25 cellular contexts compared by ENCODE assay signal in genomic region chr5:88860501-88860900, GRCh38. TPM values are rescaled to one million over a fixed set of nuclear protein-coding genes. Genes with fewer than 3 reads are reported as not detected.
DNase-seq lines count a peak whose midpoint lies in the region; ATAC-seq, FAIRE-seq and TF ChIP-seq lines count a peak whose summit lies in the region.
"Had no signal": no experiment of that assay in that cellular context is flagged by ENCODE, and none has a peak within 500 bp of the region (broad histone marks: within the 10 kb centered on the region; RNA-seq: fewer than 3 reads in every experiment).

No MANE protein-coding gene starts in this region.

- no peaks in the 10 kb centered on the region for H3K27me3 ChIP-seq in pancreas
- H3K27me3 ChIP-seq: testis had no signal

- no peak overlapping the region for H3K4me2 ChIP-seq in OCI-LY7 (ENCODE audit: low read length)
- H3K4me2 ChIP-seq: A549, KMS-11, SK-N-SH had no signal

- H3K4me1 Mint-ChIP-seq in chondrocyte (ENCODE audit: low read depth) (peaks cover 12% of the 10 kb centered on the region), CD14-positive monocyte (peaks cover 5% of the 10 kb centered on the region)
- H3K4me1 Mint-ChIP-seq: CD4-positive, CD25-positive, alpha-beta regulatory T cell; H9 had no signal

- H3K9me2 ChIP-seq in OCI-LY7 (ENCODE audit: insufficient read depth, low read length): no peaks in the 10 kb centered on the region
- H3K9me2 ChIP-seq: SK-N-SH had no signal

- no peak for FAIRE-seq in pancreas (lab: Jason Lieb, UNC)
- FAIRE-seq: A549 had no signal

- H3K27ac Mint-ChIP-seq in chondrocyte (ENCODE audit: unreplicated experiment): peak overlapping the region; percentile 25
- peak overlapping the region in 1 of 7 donors; percentile 2 for H3K27ac Mint-ChIP-seq in CD14-positive monocyte
- H3K27ac Mint-ChIP-seq: CD4-positive, CD25-positive, alpha-beta regulatory T cell; H9 had no signal

- H4K20me1 ChIP-seq in OCI-LY7 (ENCODE audit: insufficient read depth, low read length): no peaks in the 10 kb centered on the region

- no peak for ATAC-seq in pancreas
- ATAC-seq: A549 had no signal

- H2AFZ ChIP-seq in OCI-LY7 (ENCODE audit: low read length): no peak overlapping the region

- no peak overlapping the region for H3K27ac ChIP-seq in pancreas
- no peak overlapping the region for H3K27ac ChIP-seq in OCI-LY7 (ENCODE audit: low read depth, low read length, poor library complexity, severe bottlenecking)
- H3K27ac ChIP-seq: A549, KMS-11, lower lobe of right lung, testis had no signal

- H3K9me3 ChIP-seq in pancreas (no peaks in the 10 kb centered on the region), OCI-LY7 (ENCODE audit: low read length) (peaks cover 5% of the 10 kb centered on the region; the same call in 1 of the 2 replicates)
- H3K9me3 ChIP-seq: A549, SK-N-SH, testis had no signal

- H3K36me3 Mint-ChIP-seq in chondrocyte (ENCODE audit: low read depth) (peaks cover 4% of the 10 kb centered on the region), CD14-positive monocyte (peaks cover 57 to 69% of the 10 kb centered on the region in 2 donors)
- H3K36me3 Mint-ChIP-seq: CD4-positive, CD25-positive, alpha-beta regulatory T cell had no signal

- H3K9me3 Mint-ChIP-seq in chondrocyte (ENCODE audit: low read depth): no peaks in the 10 kb centered on the region
- peaks cover 0 to 15% (median 12%) of the 10 kb centered on the region in 7 donors for H3K9me3 Mint-ChIP-seq in CD14-positive monocyte

- WGBS in pancreas, 2 donors: 94 to 100% methylated on average over 1 of the region's 1 CpG

- POLR2A ChIA-PET in OCI-LY7 (lab: Charles Lee): interaction anchor here (0.6 to 0.9 kb wide), 4 partner anchors 24 to 1070 kb away, joined by 3 to 5 read pairs (median 3); no protein-coding TSS in a partner anchor

- CTCF ChIA-PET in OCI-LY7 (lab: Charles Lee; ENCODE audit: unreplicated experiment): no interaction called here

- no TSS peak for BruUV-seq in OCI-LY7 (replicated peaks; lab: Mats Ljungman, UMichigan)

- H3K27me3 Mint-ChIP-seq in chondrocyte (ENCODE audit: low read depth) (no peaks in the 10 kb centered on the region), CD14-positive monocyte (ENCODE audit: low read depth in 3 of 3) (no peaks in the 10 kb centered on the region)

- no peak overlapping the region for H3K4me3 Mint-ChIP-seq in chondrocyte (ENCODE audit: unreplicated experiment)
- H3K4me3 Mint-ChIP-seq in CD14-positive monocyte: no peak overlapping the region
- H3K4me3 Mint-ChIP-seq: CD4-positive, CD25-positive, alpha-beta regulatory T cell; H9 had no signal

- intact Hi-C loops in pancreas (cut with DNase I): loop anchor here in 1 of 3 donors (10.0 kb wide), 1 partner anchor 96 kb away; no protein-coding TSS in a partner anchor
- intact Hi-C loops in CD14-positive monocyte (cut with micrococcal nuclease): no loop called here
- intact Hi-C loops in OCI-LY7 (cut with micrococcal nuclease; ENCODE audit: unreplicated experiment): no loop called here

- no peaks in the 10 kb centered on the region for H3K4me1 ChIP-seq in pancreas
- H3K4me1 ChIP-seq in OCI-LY7 (ENCODE audit: insufficient read depth, low read length, poor library complexity, severe bottlenecking): no peaks in the 10 kb centered on the region
- H3K4me1 ChIP-seq: A549, testis had no signal

- H3K4me3 ChIP-seq in AG10803 (ENCODE audit: low read length) (no peak overlapping the region), pancreas (no peak overlapping the region), OCI-LY7 (ENCODE audit: low read depth, low read length, poor library complexity, severe bottlenecking) (no peak overlapping the region)
- H3K4me3 ChIP-seq: A549, lower lobe of right lung, testis had no signal

- DNase-seq in AG10803 (ENCODE audit: low read depth): peak; percentile 77
- peak; percentile 28 for DNase-seq in M059J (ENCODE audit: low read depth)
- DNase-seq in chondrocyte (ENCODE audit: low spot score): no peak
- peak; percentile 18 for DNase-seq in kidney tubule cell (ENCODE audit: low spot score)
- no peak for DNase-seq in pancreas
- no peak for DNase-seq in CD14-positive monocyte (ENCODE audit: low spot score)
- DNase-seq in NCI-H1930 (lab: John Stamatoyannopoulos, UW): no peak
- DNase-seq in OCI-LY7 (ENCODE audit: low spot score): no peak
- DNase-seq: activated CD4-positive, alpha-beta T cell treated with anti-CD3 and anti-CD28 coated beads, Interleukin-2, amount 50 U/mL, for 4 hours; amygdala; CD4-positive, CD25-positive, alpha-beta regulatory T cell; DMS 273 treated with DMSO at 0.1 percent for 48 hours; effector CD8-positive, alpha-beta T cell; H9; hippocampal formation; islet precursor cell; lower lobe of right lung; NCI-H1092 treated with DMSO at 0.1 percent for 48 hours; NCI-H2029 treated with DMSO at 0.1 percent for 48 hours; RPMI8226; SK-N-SH; testis had no signal

- H3K36me3 ChIP-seq in pancreas (no peaks in the 10 kb centered on the region), OCI-LY7 (ENCODE audit: insufficient read depth, low read length) (no peaks in the 10 kb centered on the region)
- H3K36me3 ChIP-seq: lower lobe of right lung had no signal

- H3K79me2 ChIP-seq in OCI-LY7 (ENCODE audit: insufficient read depth, low read depth, low read length): no peaks in the 10 kb centered on the region

- no peak for TF ChIP-seq CTCF in AG10803 (conservative IDR thresholded peaks at IDR 0.05; ENCODE audit: low read length)
- TF ChIP-seq CTCF in chondrocyte (IDR thresholded peaks at IDR 0.05): no peak
- TF ChIP-seq CTCF in pancreas (IDR thresholded peaks at IDR 0.05): no peak
- no peak for TF ChIP-seq CTCF in CD14-positive monocyte (IDR thresholded peaks at IDR 0.05)
- TF ChIP-seq CTCF in OCI-LY7 (conservative IDR thresholded peaks at IDR 0.05; ENCODE audit: low read length): no peak

RNA-seq across cellular contexts. Expression of gene MEF2C, which starts 22.5 kb away (rescaled TPM):
- total RNA-seq in M059J (2014; rRNA removed; shearing (Covaris generic)): 7.6 and 7.7 TPM in 2 replicates
- 25.4 to 35.7 TPM (median 29.6 TPM) in 3 replicates for total RNA-seq in chondrocyte
- total RNA-seq in pancreas: 10 to 100 TPM in 2 of 6 donors, 1 to 10 TPM in 4; 2.6 to 19.9 (median 5.6) TPM
- 1 to 10 TPM; 1.5 to 3.0 TPM for polyA plus RNA-seq in pancreas
- 10 to 100 TPM; 88.3 to 89.3 TPM for polyA plus RNA-seq in CD14-positive monocyte
- 5.5 and 9.5 TPM in 2 replicates for total RNA-seq in OCI-LY7 (2014; rRNA removed; shearing (Covaris generic))
- 57.6 and 58.7 TPM in 2 replicates for total RNA-seq in OCI-LY7 (2022)
- total RNA-seq: G401 had no signal

Comparison
In these comparisons a context has a peak if more than half of its experiments do, and no peak if none do; other contexts are left out.
1. DNase-seq: peak in AG10803 (single experiment), M059J (single experiment) and kidney tubule cell (single experiment); none in chondrocyte (single experiment), pancreas (0 of 6), CD14-positive monocyte (single experiment), NCI-H1930 (0 of 2) and OCI-LY7 (single experiment).